In genomic region chr9:95666096-95666784, GRCh38 we compare ENCODE assay signal across 12 cellular contexts.
DNase-seq lines count a peak whose midpoint lies in the region; ATAC-seq and TF ChIP-seq lines count a peak whose summit lies in the region.
"Had no signal": no experiment of that assay in that cellular context is flagged by ENCODE, and none has a peak within 500 bp of the region (broad histone marks: within the 10 kb centered on the region; RNA-seq: fewer than 3 reads in every experiment).

No MANE protein-coding gene starts in this region.

- H3K27ac ChIP-seq in GM23338 (ENCODE audit: low read depth) (peak overlapping the region; percentile 47; the same call in 1 of the 2 replicates), hepatocyte (peak overlapping the region; percentile 75)

- intact Hi-C loops in sciatic nerve (cut with DNase I), result no loop called here
- intact Hi-C loops in CD14-positive monocyte (cut with micrococcal nuclease), result no loop called here

- peak overlapping the region; percentile 28; the same call in 1 of the 3 replicates for H3K4me3 Mint-ChIP-seq in GM23338
- H3K4me3 Mint-ChIP-seq in CD14-positive monocyte, result no peak overlapping the region

- H3K4me1 Mint-ChIP-seq in GM23338, result peaks cover 32% of the 10 kb centered on the region
- H3K4me1 Mint-ChIP-seq in CD14-positive monocyte, result no peaks in the 10 kb centered on the region

- H3K4me1 ChIP-seq in GM23338 (ENCODE audit: insufficient read depth), result peaks cover 37% of the 10 kb centered on the region
- H3K4me1 ChIP-seq in hepatocyte (ENCODE audit: insufficient read depth), result peaks cover 18% of the 10 kb centered on the region

- no peaks in the 10 kb centered on the region for H3K9me3 ChIP-seq in hepatocyte (ENCODE audit: low read depth)

- H3K27me3 ChIP-seq in GM23338 (ENCODE audit: insufficient read depth) (no peaks in the 10 kb centered on the region), hepatocyte (no peaks in the 10 kb centered on the region)

- H3K36me3 ChIP-seq in GM23338 (ENCODE audit: insufficient read depth) (no peaks in the 10 kb centered on the region), hepatocyte (replicated peaks; ENCODE audit: insufficient read depth, low read depth) (no peaks in the 10 kb centered on the region)

- no peaks in the 10 kb centered on the region for H3K27me3 Mint-ChIP-seq in GM23338 (ENCODE audit: insufficient read depth, low read depth, poor library complexity)
- H3K27me3 Mint-ChIP-seq in CD14-positive monocyte (ENCODE audit: low read depth in 3 of 3), result peaks cover 11 to 13% (median 12%) of the 10 kb centered on the region in 3 donors

- 62% methylated on average over 13 of the region's 13 CpGs for WGBS in hepatocyte (ENCODE audit: low lambda C conversion rate, missing lambda C conversion rate)

- ATAC-seq in GM23338 (peak; percentile 70), sciatic nerve (peak; percentile 62), GM19351 (IDR thresholded peaks at IDR 0.05; ENCODE audit: unreplicated experiment) (no peak)

- H3K9me3 Mint-ChIP-seq in GM23338 (no peaks in the 10 kb centered on the region; the same call in none of the 3 replicates), CD14-positive monocyte (peaks cover 0 to 9% (median 6%) of the 10 kb centered on the region in 7 donors)

- H3K36me3 Mint-ChIP-seq in GM23338 (ENCODE audit: low read depth) (no peaks in the 10 kb centered on the region), CD14-positive monocyte (no peaks in the 10 kb centered on the region)

- peak overlapping the region; percentile 27; the same call in 1 of the 2 replicates for H3K4me3 ChIP-seq in GM23338
- H3K4me3 ChIP-seq in hepatocyte, result no peak overlapping the region

- H4K20me1 ChIP-seq in GM23338 (replicated peaks; ENCODE audit: insufficient read depth) (no peaks in the 10 kb centered on the region), hepatocyte (ENCODE audit: insufficient read depth, poor library complexity, severe bottlenecking) (no peaks in the 10 kb centered on the region)

- H3K27ac Mint-ChIP-seq in GM23338 (no peak overlapping the region; the same call in 1 of the 2 replicates), CD14-positive monocyte (no peak overlapping the region)

- H3K9me2 ChIP-seq in GM23338 (ENCODE audit: insufficient read depth) (0 out of 2 replicates have a peak, but pooled peaks cover 5% of the 10 kb centered on the region), hepatocyte (replicated peaks; ENCODE audit: insufficient read depth) (no peaks in the 10 kb centered on the region)

- peak overlapping the region; percentile 64 for H2AFZ ChIP-seq in GM23338
- peak overlapping the region; percentile 5 for H2AFZ ChIP-seq in hepatocyte

- no peaks in the 10 kb centered on the region for H3F3A ChIP-seq in GM23338 (replicated peaks; ENCODE audit: low read depth)

- H3K79me2 ChIP-seq in GM23338 (replicated peaks; ENCODE audit: insufficient read depth), result no peaks in the 10 kb centered on the region
- no peaks in the 10 kb centered on the region for H3K79me2 ChIP-seq in hepatocyte

- TF ChIP-seq CTCF in GM23338 (conservative IDR thresholded peaks at IDR 0.05; ENCODE audit: low read depth in 2 of 2) (no peak), hepatocyte (IDR thresholded peaks at IDR 0.05; ENCODE audit: poor library complexity) (no peak), GM13977 (IDR thresholded peaks at IDR 0.05; ENCODE audit: extremely low read depth, insufficient read depth, missing control alignments) (no peak), CD14-positive monocyte (IDR thresholded peaks at IDR 0.05) (no peak)

- DNase-seq in GM23338 (ENCODE audit: low spot score) (peak; percentile 17), NCI-H69 (lab: John Stamatoyannopoulos, UW) (peak; percentile 84), hepatocyte (ENCODE audit: low spot score) (no peak), sciatic nerve (ENCODE audit: low spot score) (no peak), GM13977 (ENCODE audit: low spot score) (no peak), CD14-positive monocyte (ENCODE audit: low spot score) (no peak)
- DNase-seq: EL, HCEC 1CT, NCI-H187, NCI-H2171 treated with DMSO at 0.1 percent for 48 hours, SHP77 treated with DMSO at 0.1 percent for 48 hours had no signal

- H3K4me2 ChIP-seq in GM23338 (peak overlapping the region; percentile 74), hepatocyte (peak overlapping the region; percentile 35)

- in situ Hi-C loops in GM13977 (cut with MboI; ENCODE audit: low pct_unique_long_range_greater_than_20kb, low sequenced_read_pairs, unreplicated experiment), result no loop called here

TF ChIP-seq in GM23338, 12 proteins besides CTCF, POLR2A, EP300 and RAD21 (continues in another document):
- TF ChIP-seq EZH2 (IDR thresholded peaks at IDR 0.05; ENCODE audit: low read depth, unreplicated experiment), result no peak
- TF ChIP-seq CREB1 (CRISPR knock-in tag; IDR thresholded peaks at IDR 0.05; ENCODE audit: low read depth), result no peak
- no peak for TF ChIP-seq NANOG (IDR thresholded peaks at IDR 0.05; ENCODE audit: borderline replicate concordance)
- TF ChIP-seq, protein P1, sequence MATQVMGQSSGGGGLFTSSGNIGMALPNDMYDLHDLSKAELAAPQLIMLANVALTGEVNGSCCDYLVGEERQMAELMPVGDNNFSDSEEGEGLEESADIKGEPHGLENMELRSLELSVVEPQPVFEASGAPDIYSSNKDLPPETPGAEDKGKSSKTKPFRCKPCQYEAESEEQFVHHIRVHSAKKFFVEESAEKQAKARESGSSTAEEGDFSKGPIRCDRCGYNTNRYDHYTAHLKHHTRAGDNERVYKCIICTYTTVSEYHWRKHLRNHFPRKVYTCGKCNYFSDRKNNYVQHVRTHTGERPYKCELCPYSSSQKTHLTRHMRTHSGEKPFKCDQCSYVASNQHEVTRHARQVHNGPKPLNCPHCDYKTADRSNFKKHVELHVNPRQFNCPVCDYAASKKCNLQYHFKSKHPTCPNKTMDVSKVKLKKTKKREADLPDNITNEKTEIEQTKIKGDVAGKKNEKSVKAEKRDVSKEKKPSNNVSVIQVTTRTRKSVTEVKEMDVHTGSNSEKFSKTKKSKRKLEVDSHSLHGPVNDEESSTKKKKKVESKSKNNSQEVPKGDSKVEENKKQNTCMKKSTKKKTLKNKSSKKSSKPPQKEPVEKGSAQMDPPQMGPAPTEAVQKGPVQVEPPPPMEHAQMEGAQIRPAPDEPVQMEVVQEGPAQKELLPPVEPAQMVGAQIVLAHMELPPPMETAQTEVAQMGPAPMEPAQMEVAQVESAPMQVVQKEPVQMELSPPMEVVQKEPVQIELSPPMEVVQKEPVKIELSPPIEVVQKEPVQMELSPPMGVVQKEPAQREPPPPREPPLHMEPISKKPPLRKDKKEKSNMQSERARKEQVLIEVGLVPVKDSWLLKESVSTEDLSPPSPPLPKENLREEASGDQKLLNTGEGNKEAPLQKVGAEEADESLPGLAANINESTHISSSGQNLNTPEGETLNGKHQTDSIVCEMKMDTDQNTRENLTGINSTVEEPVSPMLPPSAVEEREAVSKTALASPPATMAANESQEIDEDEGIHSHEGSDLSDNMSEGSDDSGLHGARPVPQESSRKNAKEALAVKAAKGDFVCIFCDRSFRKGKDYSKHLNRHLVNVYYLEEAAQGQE (IDR thresholded peaks at IDR 0.05; ENCODE audit: unreplicated experiment), result no peak
- TF ChIP-seq JUNB (IDR thresholded peaks at IDR 0.05; ENCODE audit: unreplicated experiment), result no peak

Comparison
In these comparisons a context has a peak if more than half of its experiments do, and no peak if none do; other contexts are left out.
1. DNase-seq: peak in GM23338 (single experiment) and NCI-H69 (single experiment); none in hepatocyte (single experiment), sciatic nerve (single experiment), GM13977 (single experiment) and CD14-positive monocyte (single experiment).